In genomic region chr5:160542281-160542680, GRCh38 we compare ENCODE assay signal across 22 cellular contexts.
"Had no signal": no experiment of that assay in that cellular context is flagged by ENCODE, and none has a peak within 500 bp of the region (broad histone marks: within the 10 kb centered on the region; RNA-seq: fewer than 3 reads in every experiment).

No MANE protein-coding gene starts in this region.

- H3K36me3 ChIP-seq: heart right ventricle, left ventricle myocardium inferior, suprapubic skin, tibial artery, upper lobe of right lung had no signal

- DNase-seq: activated CD4-positive, alpha-beta memory T cell treated with anti-CD3 and anti-CD28 coated beads for 36 hours; activated CD4-positive, alpha-beta T cell treated with anti-CD3 and anti-CD28 coated beads, Interleukin-2, amount 10 ng/mL, durations not matched to agents 24 days and 14 days; activated CD4-positive, CD25-positive, alpha-beta regulatory T cell treated with anti-CD3 and anti-CD28 coated beads, Interleukin-2, amount 50 U/mL, for 72 hours; activated CD8-positive, alpha-beta memory T cell treated with anti-CD3 and anti-CD28 coated beads, Interleukin-2, amount 50 U/mL, for 48 hours; activated naive CD8-positive, alpha-beta T cell treated with anti-CD3 and anti-CD28 coated beads, Interleukin-2, amount 50 U/mL, for 24 hours; activated T-cell treated with anti-CD3 and anti-CD28 coated beads, Interleukin-2, amount 50 U/mL, for 4 hours; dermis blood vessel endothelial cell; effector CD4-positive, alpha-beta T cell; erythroblast; heart right ventricle; left ventricle myocardium inferior; mucosa of descending colon; right cardiac atrium; stimulated activated CD4-positive, alpha-beta T cell treated with anti-CD3 and anti-CD28 coated beads, Interleukin-15, amount 100 ng/mL, for 24 hours; stimulated activated naive CD4-positive, alpha-beta T cell; T-helper 17 cell; T1000; tibial artery; upper lobe of right lung had no signal

- H3K4me3 ChIP-seq: heart right ventricle, left ventricle myocardium inferior, lung, mucosa of descending colon, suprapubic skin, tibial artery, upper lobe of right lung had no signal

- H3K27me3 ChIP-seq: suprapubic skin, tibial artery, upper lobe of right lung had no signal

- H3K4me1 ChIP-seq: heart right ventricle, left ventricle myocardium inferior, suprapubic skin, tibial artery, upper lobe of right lung had no signal

- H3K27ac ChIP-seq: heart right ventricle, left ventricle myocardium inferior, suprapubic skin, tibial artery, upper lobe of right lung had no signal

- H3K9me3 ChIP-seq: mucosa of descending colon, suprapubic skin, tibial artery, upper lobe of right lung had no signal

- ATAC-seq: activated naive CD8-positive, alpha-beta T cell treated with anti-CD3 and anti-CD28 coated beads, Interleukin-2, amount 50 U/mL, for 24 hours; activated T-cell treated with anti-CD3 and anti-CD28 coated beads, Interleukin-2, amount 50 U/mL, for 4 hours; heart right ventricle; mucosa of descending colon; natural killer cell treated with Interleukin-12 subunit alpha and Interleukin-12 subunit beta and Interleukin-15 and Interleukin-18, amount 100 ng/mL, for 72 hours; T-helper 17 cell; upper lobe of right lung had no signal
